ENCODE assay signal across 8 cellular contexts in genomic region chr4:184383497-184384055, GRCh38.
DNase-seq lines count a peak whose midpoint lies in the region; ATAC-seq, FAIRE-seq and TF ChIP-seq lines count a peak whose summit lies in the region.

No MANE protein-coding gene starts in this region.

- ATAC-seq in HepG2 (peak; percentile 14; the same call in 2 of the 3 replicates), GM21423 (IDR thresholded peaks at IDR 0.05; ENCODE audit: unreplicated experiment) (no peak), HG03439 (IDR thresholded peaks at IDR 0.05; ENCODE audit: unreplicated experiment) (no peak)

- peaks cover 4 to 7% of the 10 kb centered on the region in 2 experiments; a peak in 4 of 5 replicates for H3K36me3 ChIP-seq in HepG2 (replicated peaks in 1 of 2; ENCODE audit: control insufficient read depth in 1 of 2, insufficient read depth in 2 of 2, low read length in 2 of 2)
- peaks cover 0 to 8% (median 2%) of the 10 kb centered on the region in 4 donors for H3K36me3 ChIP-seq in transverse colon

- CTCF ChIA-PET in HepG2 (lab: Yijun Ruan, JAX; ENCODE audit: low intra/inter-chr PET ratio, low total read pairs) = interaction anchor here (1.1 kb wide), 1 partner anchor 155 kb away, joined by 3 read pairs; no protein-coding TSS in a partner anchor

- DNase-seq in ACHN = peak; percentile 88
- peak; percentile 85 for DNase-seq in HPDE6-E6E7 (ENCODE audit: extremely low spot score)
- DNase-seq in astrocyte of the cerebellum (ENCODE audit: low read depth) = peak; percentile 88
- peak; percentile 27 for DNase-seq in HepG2 (ENCODE audit: low spot score)
- DNase-seq in transverse colon = peak; percentile 32
- DNase-seq in inferior parietal cortex (ENCODE audit: extremely low spot score) = no peak

- TF ChIP-seq CTCF in astrocyte of the cerebellum (IDR thresholded peaks at IDR 0.05; ENCODE audit: low read depth, low read length, missing control alignments) = no peak
- no peak for TF ChIP-seq CTCF in HepG2 (CRISPR knock-in tag; IDR thresholded peaks at IDR 0.05)
- TF ChIP-seq CTCF in transverse colon (IDR thresholded peaks at IDR 0.05) = no peak

- peak; percentile 55 for FAIRE-seq in HepG2 (lab: Jason Lieb, UNC)

- no peak for TF ChIP-seq RAD21 in HepG2 (CRISPR knock-in tag; IDR thresholded peaks at IDR 0.05)

- TF ChIP-seq EP300 in HepG2 (IDR thresholded peaks at IDR 0.05; ENCODE audit: low read depth in 2 of 2, low read length in 2 of 2) (no peak), HepG2 (CRISPR knock-in tag; IDR thresholded peaks at IDR 0.05; ENCODE audit: borderline replicate concordance) (no peak), transverse colon (IDR thresholded peaks at IDR 0.05; ENCODE audit: low read depth) (no peak)

- H3K27ac ChIP-seq in HepG2 (ENCODE audit: extremely low read length, insufficient read depth, low read length) (peak overlapping the region; percentile 63), transverse colon (peak overlapping the region; percentile 83 to 92 (median 90))

- peaks cover 61% of the 10 kb centered on the region for H3K4me1 ChIP-seq in HepG2 (ENCODE audit: insufficient read depth, low read length)
- H3K4me1 ChIP-seq in transverse colon = peaks cover 39 to 74% (median 54%) of the 10 kb centered on the region in 4 donors

- POLR2A ChIA-PET in HepG2 (lab: Yijun Ruan, JAX) = interaction anchor here (1.3 to 2.5 kb wide), 6 partner anchors 17 to 91 kb away, joined by 3 to 10 read pairs (median 6); partner anchors contain the start of gene IRF2

- peak overlapping the region; percentile 78 for H3K4me2 ChIP-seq in HepG2 (ENCODE audit: low read depth, low read length)

- no peaks in the 10 kb centered on the region for H4K20me1 ChIP-seq in HepG2 (ENCODE audit: insufficient read depth, low read length)

- no peak overlapping the region for H2AFZ ChIP-seq in HepG2 (ENCODE audit: low read length)

- WGBS in HepG2 (ENCODE audit: low lambda C conversion rate) = 51% methylated on average over 8 of the region's 8 CpGs
- WGBS in transverse colon (ENCODE audit: low coverage in 1 of 2), 2 donors = 13 to 23% methylated on average over 2 to 8 of the region's 8 CpGs

- no peaks in the 10 kb centered on the region for H3K79me2 ChIP-seq in HepG2 (ENCODE audit: insufficient read depth, low read length)

- in situ Hi-C loops in ACHN (cut with HindIII; ENCODE audit: low pct_ligation_motif_present, low pct_unique_long_range_greater_than_20kb, low sequenced_read_pairs) (no loop called here), astrocyte of the cerebellum (cut with HindIII; ENCODE audit: low sequenced_read_pairs) (no loop called here), HepG2 (cut with HindIII; ENCODE audit: extremely low pct_ligation_motif_present, low pct_unique_long_range_greater_than_20kb) (no loop called here), transverse colon (cut with MboI; ENCODE audit: low pct_ligation_motif_present in 1 of 4, low pct_unique_long_range_greater_than_20kb in 1 of 4, low sequenced_read_pairs in 3 of 4) (no loop called here)

- H3K4me3 ChIP-seq in astrocyte of the cerebellum (ENCODE audit: low read depth, low read length) (peak overlapping the region; percentile 25), HepG2 (replicated peaks in 1 of 3; ENCODE audit: insufficient read depth in 1 of 3, low read depth in 2 of 3, low read length in 3 of 3) (peak overlapping the region in 2 of 3 experiments; percentile 13 to 48; a peak in 2 of 6 replicates), transverse colon (peak overlapping the region in 2 of 4 donors; percentile 14 to 25)

- no peak overlapping the region for H3K9ac ChIP-seq in HepG2 (ENCODE audit: insufficient read depth, low read depth, low read length)

- H3K9me3 ChIP-seq in HepG2 (ENCODE audit: low read length) (no peaks in the 10 kb centered on the region), transverse colon (no peaks in the 10 kb centered on the region)

- TF ChIP-seq POLR2A in HepG2 (IDR thresholded peaks at IDR 0.05; ENCODE audit: insufficient read depth in 1 of 2, low read depth in 2 of 2, low read length in 2 of 2) (no peak), transverse colon (IDR thresholded peaks at IDR 0.05) (no peak)

- intact Hi-C loops in HepG2 (cut with micrococcal nuclease; ENCODE audit: unreplicated experiment) = loop anchor here (2.0 kb wide), 2 partner anchors 19 to 153 kb away; no protein-coding TSS in a partner anchor
- intact Hi-C loops in transverse colon (cut with DNase I; ENCODE audit: low total_unique reads) = no loop called here

- H3K27me3 ChIP-seq in HepG2 (ENCODE audit: control insufficient read depth in 1 of 2, insufficient read depth in 2 of 2, low read length in 2 of 2) (no peaks in the 10 kb centered on the region), transverse colon (no peaks in the 10 kb centered on the region)

- BruUV-seq in HepG2 (replicated peaks; lab: Mats Ljungman, UMichigan) = no TSS peak

TF ChIP-seq in HepG2, 621 proteins besides CTCF, POLR2A, EP300 and RAD21:
- TF ChIP-seq MED8 (CRISPR knock-in tag; IDR thresholded peaks at IDR 0.05; ENCODE audit: insufficient replicate concordance) (peak; percentile 3), ZNF773 (CRISPR knock-in tag; IDR thresholded peaks at IDR 0.05; ENCODE audit: borderline replicate concordance) (no peak), PRDM4 (CRISPR knock-in tag; IDR thresholded peaks at IDR 0.05; ENCODE audit: borderline replicate concordance) (no peak), ZNF331 (CRISPR knock-in tag; IDR thresholded peaks at IDR 0.05) (no peak), ZNF841 (CRISPR knock-in tag; IDR thresholded peaks at IDR 0.05; ENCODE audit: borderline replicate concordance) (no peak), PRPF4 (IDR thresholded peaks at IDR 0.05; ENCODE audit: low read depth, low read length, poor library complexity, severe bottlenecking) (peak; percentile 18), DZIP1 (CRISPR knock-in tag; IDR thresholded peaks at IDR 0.05) (no peak), ZNF792 (CRISPR knock-in tag; IDR thresholded peaks at IDR 0.05) (0 out of 2 replicates have a peak, but pooled peaks have one; percentile 4), MAFF (IDR thresholded peaks at IDR 0.05; ENCODE audit: low read depth, low read length) (peak; percentile 41; the same call in 1 of the 2 replicates), SALL1 (CRISPR knock-in tag; IDR thresholded peaks at IDR 0.05) (0 out of 2 replicates have a peak, but pooled peaks have one; percentile 0), SIN3A (IDR thresholded peaks at IDR 0.05; ENCODE audit: borderline replicate concordance, low read depth, low read length) (0 out of 2 replicates have a peak, but pooled peaks have one; percentile 4), ARNTL (CRISPR knock-in tag; IDR thresholded peaks at IDR 0.05) (0 out of 2 replicates have a peak, but pooled peaks have one; percentile 17), MEIS2 (CRISPR knock-in tag; IDR thresholded peaks at IDR 0.05) (no peak), NFE2L2 (IDR thresholded peaks at IDR 0.05; ENCODE audit: low read length) (0 out of 2 replicates have a peak, but pooled peaks have one; percentile 6), MAFK (conservative IDR thresholded peaks at IDR 0.05 in 1 of 2, IDR thresholded peaks at IDR 0.05 in 1 of 2; ENCODE audit: low read length in 2 of 2) (peak; percentile 62 to 66), FOSL2 (CRISPR knock-in tag; IDR thresholded peaks at IDR 0.05) (peak; percentile 76), ZNF230 (CRISPR knock-in tag; IDR thresholded peaks at IDR 0.05) (0 out of 2 replicates have a peak, but pooled peaks have one; percentile 15)
